ENCODE assay signal across 8 cellular contexts in the genomic region with DNA sequence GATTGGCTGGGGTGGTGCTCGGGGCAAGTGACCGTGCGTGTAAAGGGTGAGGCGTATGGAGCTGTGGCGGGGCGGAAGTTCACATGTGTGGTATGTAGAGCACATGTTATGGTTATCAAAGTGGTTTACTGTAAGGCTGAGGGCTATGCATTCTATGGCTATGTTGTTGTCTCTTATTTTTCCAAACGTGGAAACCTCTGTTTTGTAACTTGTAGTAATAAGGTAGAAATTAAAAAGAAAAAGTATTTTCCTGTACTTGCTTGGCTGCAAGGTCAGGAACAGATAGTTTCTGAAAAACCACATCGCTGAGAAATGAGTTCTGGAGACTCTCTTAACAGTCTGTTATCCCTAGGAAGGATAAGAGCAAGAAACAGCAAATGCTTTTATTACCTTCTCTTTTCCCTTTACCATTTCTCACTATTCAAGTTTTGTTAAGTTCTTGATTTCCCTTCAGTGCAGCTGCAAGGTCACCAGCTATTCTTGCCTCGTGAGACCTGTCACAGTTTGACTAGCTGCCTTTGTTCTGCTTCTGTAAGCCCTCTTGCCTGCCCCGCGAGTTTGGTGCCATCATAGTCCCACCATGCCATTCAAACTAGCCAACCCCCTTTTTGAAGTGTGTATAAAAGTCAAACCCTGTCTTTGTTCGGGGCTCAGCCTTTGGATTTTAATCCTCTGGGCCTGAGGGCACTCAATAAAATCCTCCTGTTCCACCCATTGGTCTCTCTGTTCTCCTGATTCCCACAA. TPM values are rescaled to one million over a fixed set of nuclear protein-coding genes. Genes with fewer than 3 reads are reported as not detected.
DNase-seq lines count a peak whose midpoint lies in the region; ATAC-seq, FAIRE-seq and TF ChIP-seq lines count a peak whose summit lies in the region.

No MANE protein-coding gene starts in this region.

- BruUV-seq in HepG2 (replicated peaks; lab: Mats Ljungman, UMichigan) = TSS peak; percentile 99

- no peaks in the 10 kb centered on the region for H3K79me2 ChIP-seq in HepG2 (ENCODE audit: insufficient read depth, low read length)

- H3K4me3 ChIP-seq in A549 (peak overlapping the region; percentile 45; the same call in 1 of the 3 replicates), GM12865 (ENCODE audit: low read depth, low read length) (peak overlapping the region; percentile 63), HFF-Myc (replicated peaks; ENCODE audit: low read depth, low read length) (peak overlapping the region; percentile 46), MG63 (peak overlapping the region; percentile 67), SK-N-MC (peak overlapping the region; percentile 88), choroid plexus epithelial cell (ENCODE audit: low read depth, low read length) (peak overlapping the region; percentile 68), HepG2 (replicated peaks in 1 of 3; ENCODE audit: insufficient read depth in 1 of 3, low read depth in 2 of 3, low read length in 3 of 3) (peak overlapping the region; percentile 59 to 83 (median 75); a peak in 5 of 6 replicates), stomach (peak overlapping the region; percentile 38 to 47 (median 46))

- ATAC-seq in A549 (peak; percentile 93 to 95), HepG2 (peak; percentile 90)

- H3K27me3 ChIP-seq in MG63 = no peaks in the 10 kb centered on the region
- no peaks in the 10 kb centered on the region for H3K27me3 ChIP-seq in HepG2 (ENCODE audit: control insufficient read depth in 1 of 2, insufficient read depth in 2 of 2, low read length in 2 of 2)
- no peaks in the 10 kb centered on the region for H3K27me3 ChIP-seq in stomach

- TF ChIP-seq EP300 in A549 (IDR thresholded peaks at IDR 0.05) = no peak
- peak in 1 of 2 experiments; percentile 63; a peak in 2 of 4 replicates for TF ChIP-seq EP300 in HepG2 (IDR thresholded peaks at IDR 0.05; ENCODE audit: low read depth in 2 of 2, low read length in 2 of 2)
- TF ChIP-seq EP300 in HepG2 (CRISPR knock-in tag; IDR thresholded peaks at IDR 0.05; ENCODE audit: borderline replicate concordance) = peak; percentile 71
- no peak for TF ChIP-seq EP300 in stomach (IDR thresholded peaks at IDR 0.05)

- intact Hi-C loops in HepG2 (cut with micrococcal nuclease; ENCODE audit: unreplicated experiment) (no loop called here), stomach (cut with DNase I; ENCODE audit: low total_unique reads) (no loop called here)

- H2AFZ ChIP-seq in HepG2 (ENCODE audit: low read length) = peak overlapping the region; percentile 82

- H4K20me1 ChIP-seq in HepG2 (ENCODE audit: insufficient read depth, low read length) = no peaks in the 10 kb centered on the region

- WGBS in A549 (ENCODE audit: missing lambda C conversion rate) = 12% methylated on average over 12 of the region's 12 CpGs
- 7% methylated on average over 12 of the region's 12 CpGs for WGBS in HepG2 (ENCODE audit: low lambda C conversion rate)
- 4 to 8% (median 6%) methylated on average over 12 of the region's 12 CpGs for WGBS in stomach, 5 donors

- DNase-seq in A549 (ENCODE audit: low read depth in 1 of 2, low spot score in 1 of 2) (peak; percentile 60 to 89), GM12865 (ENCODE audit: low read depth) (peak; percentile 91), HFF-Myc (ENCODE audit: extremely low read depth, low read depth) (peak; percentile 90), MG63 (peak; percentile 52), SK-N-MC (ENCODE audit: low read depth, low spot score) (peak; percentile 99), choroid plexus epithelial cell (ENCODE audit: low read depth) (peak; percentile 98), HepG2 (ENCODE audit: low spot score) (peak; percentile 77), stomach (no peak)

- H3K9ac ChIP-seq in SK-N-MC (ENCODE audit: insufficient read length) (peak overlapping the region; percentile 96), HepG2 (ENCODE audit: insufficient read depth, low read depth, low read length) (peak overlapping the region; percentile 100)

- H3K4me2 ChIP-seq in A549 (peak overlapping the region; percentile 92), HepG2 (ENCODE audit: low read depth, low read length) (peak overlapping the region; percentile 97)

- peaks cover 12% of the 10 kb centered on the region; the same call in 1 of the 3 replicates for H3K9me3 ChIP-seq in A549
- no peaks in the 10 kb centered on the region; the same call in 1 of the 2 replicates for H3K9me3 ChIP-seq in MG63
- no peaks in the 10 kb centered on the region for H3K9me3 ChIP-seq in SK-N-MC (ENCODE audit: low read depth, low read length)
- H3K9me3 ChIP-seq in HepG2 (ENCODE audit: low read length) = peaks cover 7% of the 10 kb centered on the region; the same call in 1 of the 2 replicates
- H3K9me3 ChIP-seq in stomach = peaks cover 0 to 15% (median 5%) of the 10 kb centered on the region in 4 donors

- POLR2A ChIA-PET in A549 (lab: Yijun Ruan, JAX) = interaction anchor here (1.0 to 1.1 kb wide), 2 partner anchors 9 to 10 kb away, joined by 3 to 10 read pairs; a partner anchor contains a TSS
- POLR2A ChIA-PET in HepG2 (lab: Yijun Ruan, JAX) = interaction anchor here (0.6 to 2.7 kb wide), 7 partner anchors 9 to 391 kb away, joined by 3 to 42 read pairs (median 4); a partner anchor contains a TSS

- 0 out of 5 replicates have a peak, but pooled peaks of 1 of the 2 experiments have one; percentile 3 for TF ChIP-seq RAD21 in A549 (conservative IDR thresholded peaks at IDR 0.05 in 1 of 2, IDR thresholded peaks at IDR 0.05 in 1 of 2)
- TF ChIP-seq RAD21 in HepG2 (CRISPR knock-in tag; IDR thresholded peaks at IDR 0.05) = peak; percentile 54

- in situ Hi-C loops in HepG2 (cut with HindIII; ENCODE audit: extremely low pct_ligation_motif_present, low pct_unique_long_range_greater_than_20kb) = no loop called here

- FAIRE-seq in A549 (lab: Jason Lieb, UNC) = no peak
- FAIRE-seq in HepG2 (lab: Jason Lieb, UNC) = peak; percentile 12

- H3K4me1 ChIP-seq in A549 = peaks cover 8% of the 10 kb centered on the region; the same call in 2 of the 3 replicates
- peaks cover 34% of the 10 kb centered on the region for H3K4me1 ChIP-seq in HepG2 (ENCODE audit: insufficient read depth, low read length)
- H3K4me1 ChIP-seq in stomach = peaks cover 0 to 19% (median 18%) of the 10 kb centered on the region in 4 donors

- H3K36me3 ChIP-seq in MG63 (no peaks in the 10 kb centered on the region), SK-N-MC (ENCODE audit: insufficient read depth, low read length) (no peaks in the 10 kb centered on the region), HepG2 (replicated peaks in 1 of 2; ENCODE audit: control insufficient read depth in 1 of 2, insufficient read depth in 2 of 2, low read length in 2 of 2) (no peaks in the 10 kb centered on the region), stomach (no peaks in the 10 kb centered on the region)

- peak overlapping the region; percentile 97 to 99 for H3K27ac ChIP-seq in A549
- H3K27ac ChIP-seq in SK-N-MC = peak overlapping the region; percentile 98
- peak overlapping the region; percentile 100 for H3K27ac ChIP-seq in HepG2 (ENCODE audit: extremely low read length, insufficient read depth, low read length)
- peak overlapping the region; percentile 88 to 98 (median 92) for H3K27ac ChIP-seq in stomach

- TF ChIP-seq POLR2A in A549 (IDR thresholded peaks at IDR 0.05; ENCODE audit: low read length) (peak; percentile 96), HepG2 (IDR thresholded peaks at IDR 0.05; ENCODE audit: insufficient read depth in 1 of 2, low read depth in 2 of 2, low read length in 2 of 2) (peak; percentile 97 to 100), stomach (IDR thresholded peaks at IDR 0.05) (peak in 3 of 4 donors; percentile 10 to 99 (median 96))

- CTCF ChIA-PET in A549 (lab: Yijun Ruan, JAX) (interaction anchor here (0.6 to 1.1 kb wide), 2 partner anchors 18 to 56 kb away, joined by 3 to 5 read pairs; no protein-coding TSS in a partner anchor), HepG2 (lab: Yijun Ruan, JAX; ENCODE audit: low intra/inter-chr PET ratio, low total read pairs) (no interaction called here)

- TF ChIP-seq CTCF in A549 (IDR thresholded peaks at IDR 0.05) (no peak), GM12865 (IDR thresholded peaks at IDR 0.05; ENCODE audit: insufficient read depth, low read depth, low read length, missing control alignments) (no peak), HFF-Myc (IDR thresholded peaks at IDR 0.05; ENCODE audit: low read depth, low read length, missing control alignments) (no peak), choroid plexus epithelial cell (conservative IDR thresholded peaks at IDR 0.05; ENCODE audit: low read depth, low read length) (no peak), HepG2 (CRISPR knock-in tag; IDR thresholded peaks at IDR 0.05) (no peak), stomach (IDR thresholded peaks at IDR 0.05) (no peak)

RNA-seq across cellular contexts. Expression of a gene that starts 9.5 kb away (rescaled TPM):
- polyA plus RNA-seq in A549 (2011; rRNA removed) (56.2 TPM in 1 of 2 replicates, not detected in the other), A549 (2017; fragmentation: RNase III; extraction: RNeasy Plus Mini Kit Qiagen cat#74134 plus additional on column Dnase treatment) (6.5 to 8.5 TPM (median 6.6 TPM) in 3 replicates), HepG2 (2011; rRNA removed) (under 0.01 TPM in 2 replicates), stomach (not detected)
- polyA plus RNA-seq in A549 (2012; cell fraction: cytosol; rRNA removed) = not detected in 2 replicates
- polyA plus RNA-seq in A549 (2012; cell fraction: nucleus; rRNA removed) = not detected in 2 replicates
- 38,453 and 40,699 TPM in 2 replicates for polyA minus RNA-seq in A549 (2011; rRNA and poly(A)+ RNA removed)
- not detected in 2 replicates for total RNA-seq in MG63 (2014; rRNA removed; shearing (Covaris generic); ENCODE audit: low replicate concordance)
- total RNA-seq in HepG2 (2016; rRNA removed; fragmentation: Illumina TruSeq; extraction: Trizol) (859 and 11,018 TPM in 2 replicates), stomach (1,000 to 10,000 TPM in 1 of 5 donors, under 1 TPM in 4; under 0.01 to 9,966 (median under 0.01) TPM)
- 16,281 and 17,236 TPM in 2 replicates for total RNA-seq in HepG2 (2016; cell fraction: cytosol; rRNA removed; fragmentation: Illumina TruSeq; extraction: Trizol; ENCODE audit: low read depth)
- 1,309 and 10,613 TPM in 2 replicates for total RNA-seq in HepG2 (2016; cell fraction: insoluble cytoplasmic fraction; rRNA removed; fragmentation: Illumina TruSeq; extraction: Trizol)
- total RNA-seq in HepG2 (2016; cell fraction: membrane; rRNA removed; fragmentation: Illumina TruSeq; extraction: Trizol) = 2,848 and 3,475 TPM in 2 replicates
- total RNA-seq in HepG2 (2016; cell fraction: nucleus; rRNA removed; fragmentation: Illumina TruSeq; extraction: Trizol) = 52,466 and 64,417 TPM in 2 replicates
- polyA plus RNA-seq in HepG2 (2011; cell fraction: cytosol; rRNA removed) = under 0.01 TPM in 2 replicates
- under 0.01 TPM in 2 replicates for polyA plus RNA-seq in HepG2 (2011; cell fraction: nucleus; rRNA removed)
- polyA plus RNA-seq in HepG2 (2012) = 78.2 TPM in 1 of 2 replicates, not detected in the other
- 27.3 and 44.4 TPM in 2 replicates for polyA plus RNA-seq in HepG2 (2016; cell fraction: cytosol; fragmentation: Illumina TruSeq; extraction: Trizol; ENCODE audit: low read depth)
- polyA plus RNA-seq in HepG2 (2016; cell fraction: insoluble cytoplasmic fraction; fragmentation: Illumina TruSeq; extraction: Trizol; ENCODE audit: low read depth) = not detected in 2 replicates
- polyA plus RNA-seq in HepG2 (2016; cell fraction: membrane; fragmentation: Illumina TruSeq; extraction: Trizol; ENCODE audit: low read depth) = not detected in 2 replicates
- polyA plus RNA-seq in HepG2 (2016; cell fraction: nucleus; fragmentation: Illumina TruSeq; extraction: Trizol; ENCODE audit: insufficient read depth, low read depth) = 32.8 TPM in 1 of 2 replicates, not detected in the other
- 12,820 and 15,604 TPM in 2 replicates for polyA minus RNA-seq in HepG2 (2011; rRNA and poly(A)+ RNA removed; ENCODE audit: low replicate concordance)
- polyA minus RNA-seq in HepG2 (2011; cell fraction: cytosol; rRNA and poly(A)+ RNA removed) = 90,102 and 105,040 TPM in 2 replicates
- polyA minus RNA-seq in HepG2 (2011; cell fraction: nucleus; rRNA and poly(A)+ RNA removed) = 42,574 and 58,030 TPM in 2 replicates

RNA-seq across cellular contexts. Expression of a gene that starts 16.4 kb away (rescaled TPM):
- polyA plus RNA-seq in A549 (2011; rRNA removed) = 4.4 TPM in 2 replicates
- polyA plus RNA-seq in A549 (2012; cell fraction: cytosol; rRNA removed) = 13.2 TPM in 2 replicates
- 55.2 and 67.4 TPM in 2 replicates for polyA plus RNA-seq in A549 (2012; cell fraction: nucleus; rRNA removed)
- polyA plus RNA-seq in A549 (2017; fragmentation: RNase III; extraction: RNeasy Plus Mini Kit Qiagen cat#74134 plus additional on column Dnase treatment) = 6.8 to 11.8 TPM (median 10.6 TPM) in 3 replicates
- 4.7 and 7.1 TPM in 2 replicates for polyA minus RNA-seq in A549 (2011; rRNA and poly(A)+ RNA removed)
- total RNA-seq in MG63 (2014; rRNA removed; shearing (Covaris generic); ENCODE audit: low replicate concordance) = 18.1 and 36.9 TPM in 2 replicates
- 2.6 and 7.8 TPM in 2 replicates for total RNA-seq in HepG2 (2016; rRNA removed; fragmentation: Illumina TruSeq; extraction: Trizol)
- total RNA-seq in HepG2 (2016; cell fraction: cytosol; rRNA removed; fragmentation: Illumina TruSeq; extraction: Trizol; ENCODE audit: low read depth) = 3.6 and 4.0 TPM in 2 replicates
- 2.9 and 8.4 TPM in 2 replicates for total RNA-seq in HepG2 (2016; cell fraction: insoluble cytoplasmic fraction; rRNA removed; fragmentation: Illumina TruSeq; extraction: Trizol)
- 2.6 and 3.1 TPM in 2 replicates for total RNA-seq in HepG2 (2016; cell fraction: membrane; rRNA removed; fragmentation: Illumina TruSeq; extraction: Trizol)
- 8.6 and 11.9 TPM in 2 replicates for total RNA-seq in HepG2 (2016; cell fraction: nucleus; rRNA removed; fragmentation: Illumina TruSeq; extraction: Trizol)
- polyA plus RNA-seq in HepG2 (2011; rRNA removed) = 15.5 and 16.6 TPM in 2 replicates
- 3.4 and 5.7 TPM in 2 replicates for polyA plus RNA-seq in HepG2 (2011; cell fraction: cytosol; rRNA removed)
- polyA plus RNA-seq in HepG2 (2011; cell fraction: nucleus; rRNA removed) = 81.7 and 94.3 TPM in 2 replicates
- 6.3 and 6.8 TPM in 2 replicates for polyA plus RNA-seq in HepG2 (2012)
- polyA plus RNA-seq in HepG2 (2016; cell fraction: cytosol; fragmentation: Illumina TruSeq; extraction: Trizol; ENCODE audit: low read depth) = 0.84 and 0.97 TPM in 2 replicates
- 2.3 and 2.7 TPM in 2 replicates for polyA plus RNA-seq in HepG2 (2016; cell fraction: insoluble cytoplasmic fraction; fragmentation: Illumina TruSeq; extraction: Trizol; ENCODE audit: low read depth)
- 1.2 and 1.7 TPM in 2 replicates for polyA plus RNA-seq in HepG2 (2016; cell fraction: membrane; fragmentation: Illumina TruSeq; extraction: Trizol; ENCODE audit: low read depth)
- 42.1 and 44.2 TPM in 2 replicates for polyA plus RNA-seq in HepG2 (2016; cell fraction: nucleus; fragmentation: Illumina TruSeq; extraction: Trizol; ENCODE audit: insufficient read depth, low read depth)
- 18.9 and 23.5 TPM in 2 replicates for polyA minus RNA-seq in HepG2 (2011; rRNA and poly(A)+ RNA removed; ENCODE audit: low replicate concordance)
- polyA minus RNA-seq in HepG2 (2011; cell fraction: cytosol; rRNA and poly(A)+ RNA removed) = 3.0 and 3.3 TPM in 2 replicates
- polyA minus RNA-seq in HepG2 (2011; cell fraction: nucleus; rRNA and poly(A)+ RNA removed) = 22.1 and 23.3 TPM in 2 replicates
- 100 to 1,000 TPM in 1 of 5 donors, 10 to 100 TPM in 4; 14.0 to 942 (median 49.1) TPM for total RNA-seq in stomach
- polyA plus RNA-seq in stomach = 10 to 100 TPM; 17.0 to 27.1 (median 26.2) TPM
